ENCODE assay signal across 1 cellular context in the genomic region with DNA sequence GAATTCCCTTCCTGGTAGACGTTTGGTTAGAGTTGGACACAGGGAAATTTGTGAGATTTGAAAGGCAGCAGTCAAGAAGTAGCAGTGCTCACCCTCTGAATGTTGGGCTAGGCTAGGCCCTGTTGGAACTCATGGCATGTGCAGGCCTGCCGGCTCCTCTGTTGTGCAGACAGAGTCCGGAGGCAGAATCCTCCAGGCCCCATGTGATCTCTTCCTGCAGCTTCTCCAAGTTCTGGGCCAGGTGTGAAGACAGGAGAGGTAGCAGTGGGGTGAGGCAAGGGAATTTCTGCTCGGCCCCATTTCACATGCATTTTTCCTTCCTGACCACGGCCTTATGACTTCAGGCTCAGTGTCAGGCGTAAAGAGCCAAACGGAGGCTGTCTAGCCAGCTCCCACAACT.
TF ChIP-seq lines count a peak whose summit lies in the region.

No MANE protein-coding gene starts in this region.

TF ChIP-seq in K562, 482 proteins besides CTCF, POLR2A, EP300 and RAD21:
- TF ChIP-seq ARID2 (IDR thresholded peaks at IDR 0.05): no peak
- TF ChIP-seq, protein P1, sequence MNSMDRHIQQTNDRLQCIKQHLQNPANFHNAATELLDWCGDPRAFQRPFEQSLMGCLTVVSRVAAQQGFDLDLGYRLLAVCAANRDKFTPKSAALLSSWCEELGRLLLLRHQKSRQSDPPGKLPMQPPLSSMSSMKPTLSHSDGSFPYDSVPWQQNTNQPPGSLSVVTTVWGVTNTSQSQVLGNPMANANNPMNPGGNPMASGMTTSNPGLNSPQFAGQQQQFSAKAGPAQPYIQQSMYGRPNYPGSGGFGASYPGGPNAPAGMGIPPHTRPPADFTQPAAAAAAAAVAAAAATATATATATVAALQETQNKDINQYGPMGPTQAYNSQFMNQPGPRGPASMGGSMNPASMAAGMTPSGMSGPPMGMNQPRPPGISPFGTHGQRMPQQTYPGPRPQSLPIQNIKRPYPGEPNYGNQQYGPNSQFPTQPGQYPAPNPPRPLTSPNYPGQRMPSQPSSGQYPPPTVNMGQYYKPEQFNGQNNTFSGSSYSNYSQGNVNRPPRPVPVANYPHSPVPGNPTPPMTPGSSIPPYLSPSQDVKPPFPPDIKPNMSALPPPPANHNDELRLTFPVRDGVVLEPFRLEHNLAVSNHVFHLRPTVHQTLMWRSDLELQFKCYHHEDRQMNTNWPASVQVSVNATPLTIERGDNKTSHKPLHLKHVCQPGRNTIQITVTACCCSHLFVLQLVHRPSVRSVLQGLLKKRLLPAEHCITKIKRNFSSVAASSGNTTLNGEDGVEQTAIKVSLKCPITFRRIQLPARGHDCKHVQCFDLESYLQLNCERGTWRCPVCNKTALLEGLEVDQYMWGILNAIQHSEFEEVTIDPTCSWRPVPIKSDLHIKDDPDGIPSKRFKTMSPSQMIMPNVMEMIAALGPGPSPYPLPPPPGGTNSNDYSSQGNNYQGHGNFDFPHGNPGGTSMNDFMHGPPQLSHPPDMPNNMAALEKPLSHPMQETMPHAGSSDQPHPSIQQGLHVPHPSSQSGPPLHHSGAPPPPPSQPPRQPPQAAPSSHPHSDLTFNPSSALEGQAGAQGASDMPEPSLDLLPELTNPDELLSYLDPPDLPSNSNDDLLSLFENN (IDR thresholded peaks at IDR 0.05; ENCODE audit: low read depth in 2 of 2, low read length in 2 of 2): no peak
- no peak for TF ChIP-seq ZC3H8 (IDR thresholded peaks at IDR 0.05)
- TF ChIP-seq TCFL5 (CRISPR knock-in tag; conservative IDR thresholded peaks at IDR 0.05): no peak
- no peak for TF ChIP-seq ESRRB (CRISPR knock-in tag; IDR thresholded peaks at IDR 0.05; ENCODE audit: borderline replicate concordance)
- TF ChIP-seq, protein P2, sequence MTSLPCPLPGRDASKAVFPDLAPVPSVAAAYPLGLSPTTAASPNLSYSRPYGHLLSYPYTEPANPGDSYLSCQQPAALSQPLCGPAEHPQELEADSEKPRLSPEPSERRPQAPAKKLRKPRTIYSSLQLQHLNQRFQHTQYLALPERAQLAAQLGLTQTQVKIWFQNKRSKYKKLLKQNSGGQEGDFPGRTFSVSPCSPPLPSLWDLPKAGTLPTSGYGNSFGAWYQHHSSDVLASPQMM (CRISPR knock-in tag; IDR thresholded peaks at IDR 0.05): no peak
- no peak for TF ChIP-seq FOXK1 (CRISPR knock-in tag; IDR thresholded peaks at IDR 0.05; ENCODE audit: borderline replicate concordance)
- no peak for TF ChIP-seq TRIM25 (IDR thresholded peaks at IDR 0.05; ENCODE audit: borderline replicate concordance)
- TF ChIP-seq PKNOX1 (IDR thresholded peaks at IDR 0.05): no peak
TF ChIP-seq in K562: peak in this region for 0.
